Comparison of ENCODE assay signal across 15 cellular contexts in the genomic region with DNA sequence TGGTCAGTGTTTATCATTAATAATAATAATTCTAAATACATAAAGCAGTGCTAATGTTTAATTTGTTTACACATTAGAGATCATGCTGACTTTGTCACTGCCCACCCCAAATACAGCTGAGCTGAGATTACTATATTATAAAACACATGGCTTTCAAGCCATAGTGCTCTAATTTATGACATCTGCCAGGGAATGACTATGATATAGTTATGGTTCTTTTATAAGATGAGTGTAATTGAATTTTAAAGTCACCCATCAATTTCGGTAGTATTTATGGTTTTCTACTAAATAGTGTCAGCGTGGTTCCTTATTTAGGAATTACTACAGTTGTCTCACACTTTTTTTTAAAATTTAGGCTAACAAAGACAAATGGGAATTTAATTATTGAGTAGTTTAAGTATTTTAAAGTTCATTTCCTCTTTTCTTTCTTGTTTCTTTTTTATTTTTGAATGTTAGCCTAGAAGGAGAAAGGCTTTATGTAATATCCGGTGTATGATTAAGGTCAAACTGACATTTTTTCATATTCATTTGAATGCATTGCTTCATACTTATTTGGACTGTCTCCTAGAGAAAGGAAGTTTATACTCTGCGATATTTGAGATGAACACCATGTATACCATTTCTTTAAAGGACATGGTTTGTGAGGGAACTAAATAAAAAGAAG. TPM values are rescaled to one million over a fixed set of nuclear protein-coding genes. Genes with fewer than 3 reads are reported as not detected.
DNase-seq lines count a peak whose midpoint lies in the region; ATAC-seq, FAIRE-seq and TF ChIP-seq lines count a peak whose summit lies in the region.
"Had no signal": no experiment of that assay in that cellular context is flagged by ENCODE, and none has a peak within 500 bp of the region (broad histone marks: within the 10 kb centered on the region; RNA-seq: fewer than 3 reads in every experiment).

No MANE protein-coding gene starts in this region.

- no peaks in the 10 kb centered on the region for H3K9me2 ChIP-seq in GM23248 (ENCODE audit: insufficient read depth)

- H3K36me3 ChIP-seq in GM23248 (ENCODE audit: low read depth) (no peaks in the 10 kb centered on the region), bronchial epithelial cell (ENCODE audit: control insufficient read depth, insufficient read depth, low read length) (no peaks in the 10 kb centered on the region), neutrophil (no peaks in the 10 kb centered on the region)
- H3K36me3 ChIP-seq: esophagus muscularis mucosa had no signal

- TF ChIP-seq CTCF in bronchial epithelial cell (IDR thresholded peaks at IDR 0.05; ENCODE audit: insufficient read depth, low read length, severe bottlenecking) (no peak), neutrophil (IDR thresholded peaks at IDR 0.05) (no peak)

- peaks cover 31% of the 10 kb centered on the region for H3F3A ChIP-seq in GM23248 (ENCODE audit: insufficient read depth)

- in situ Hi-C loops in GM23248 (cut with MboI): no loop called here

- DNase-seq in GM23248 (peak; percentile 52), NCI-H1417 treated with DMSO at 0.1 percent for 48 hours (lab: John Stamatoyannopoulos, UW) (peak; percentile 36), bronchial epithelial cell (ENCODE audit: low read depth) (peak; percentile 42), OCI-M1 (lab: John Stamatoyannopoulos, UW) (no peak), 8988T (no peak)
- DNase-seq: activated CD4-positive, alpha-beta memory T cell treated with anti-CD3 and anti-CD28 coated beads, Interleukin-2, amount 10 ng/mL, durations not matched to agents 7 days and 5 days; CD4-positive, CD25-positive, alpha-beta regulatory T cell; immature natural killer cell; stimulated activated CD4-positive, alpha-beta T cell treated with anti-CD3 and anti-CD28 coated beads, Interleukin-4, amount 100 ng/mL, for 24 hours; stimulated activated naive CD8-positive, alpha-beta T cell treated with anti-CD3 and anti-CD28 coated beads, Interleukin-15, amount 100 ng/mL, for 72 hours had no signal

- H4K20me1 ChIP-seq in GM23248 (ENCODE audit: insufficient read depth): no peaks in the 10 kb centered on the region

- H3K9me3 ChIP-seq in GM23248 (ENCODE audit: low read depth) (no peaks in the 10 kb centered on the region), neutrophil (no peaks in the 10 kb centered on the region)
- H3K9me3 ChIP-seq: esophagus muscularis mucosa had no signal

- peaks cover 27% of the 10 kb centered on the region for H3K4me1 ChIP-seq in GM23248 (ENCODE audit: insufficient read depth)
- H3K4me1 ChIP-seq in neutrophil (ENCODE audit: control insufficient read depth in 1 of 2, insufficient read depth in 1 of 2, low read depth in 1 of 2, low read length in 1 of 2): peaks cover 47 to 56% of the 10 kb centered on the region in 2 experiments

- H3K4me2 ChIP-seq in GM23248 (ENCODE audit: unreplicated experiment): peak overlapping the region; percentile 61

- no peak overlapping the region for H3K9ac ChIP-seq in GM23248

- peak overlapping the region; percentile 25; the same call in 1 of the 2 replicates for H2AFZ ChIP-seq in GM23248

- H3K27me3 ChIP-seq in GM23248 (replicated peaks; ENCODE audit: insufficient read depth) (no peaks in the 10 kb centered on the region), bronchial epithelial cell (ENCODE audit: control insufficient read depth, insufficient read depth, low read length) (no peaks in the 10 kb centered on the region), neutrophil (no peaks in the 10 kb centered on the region)
- H3K27me3 ChIP-seq: esophagus muscularis mucosa had no signal

- H3K27ac ChIP-seq in GM23248 (peak overlapping the region; percentile 36), neutrophil (peak overlapping the region; percentile 57)
- H3K27ac ChIP-seq: esophagus muscularis mucosa had no signal

- H3K4me3 ChIP-seq in GM23248: peak overlapping the region; percentile 39
- no peak overlapping the region for H3K4me3 ChIP-seq in bronchial epithelial cell (ENCODE audit: low read depth, low read length)
- H3K4me3 ChIP-seq in neutrophil (ENCODE audit: low read depth in 1 of 2, low read length in 1 of 2): no peak overlapping the region
- H3K4me3 ChIP-seq: esophagus muscularis mucosa had no signal

- WGBS in GM23248 (ENCODE audit: low coverage in 1 of 2, low lambda C conversion rate in 2 of 2, missing lambda C conversion rate in 2 of 2), 2 experiments: 35 to 43% methylated on average over 4 of the region's 4 CpGs

- H3K79me2 ChIP-seq in GM23248 (ENCODE audit: insufficient read depth): peaks cover 86% of the 10 kb centered on the region

- FAIRE-seq in bronchial epithelial cell (lab: Jason Lieb, UNC): no peak
- FAIRE-seq: G401.6 had no signal

- ATAC-seq in GM19351 (IDR thresholded peaks at IDR 0.05; ENCODE audit: unreplicated experiment) (no peak), GM21390 (IDR thresholded peaks at IDR 0.05; ENCODE audit: unreplicated experiment) (no peak)
- ATAC-seq: stimulated activated naive CD8-positive, alpha-beta T cell treated with anti-CD3 and anti-CD28 coated beads, Interleukin-15, amount 100 ng/mL, for 72 hours had no signal

RNA-seq across cellular contexts. Expression of a gene that starts 3.9 kb away (rescaled TPM):
- total RNA-seq in GM23248 (2014; rRNA removed; shearing (Covaris generic)): 21.2 and 24.9 TPM in 2 replicates
- 18.0 and 19.9 TPM in 2 replicates for polyA plus RNA-seq in GM23248 (2016; fragmentation: Nextera tagmentation; extraction: Ambion mirVana)
- 7.3 and 8.7 TPM in 2 replicates for total RNA-seq in bronchial epithelial cell
- total RNA-seq: activated CD4-positive, alpha-beta memory T cell treated with anti-CD3 and anti-CD28 coated beads, Interleukin-2, amount 10 ng/mL, durations not matched to agents 7 days and 5 days had no signal

Comparison
In these comparisons a context has a peak if more than half of its experiments do, and no peak if none do; other contexts are left out.
1. DNase-seq: peak in GM23248 (single experiment), NCI-H1417 treated with DMSO at 0.1 percent for 48 hours (single experiment) and bronchial epithelial cell (single experiment); none in OCI-M1 (single experiment) and 8988T (single experiment).